ENCODE assay signal across 7 cellular contexts in genomic region chr3:5267253-5267652, GRCh38.
"Had no signal": no experiment of that assay in that cellular context is flagged by ENCODE, and none has a peak within 500 bp of the region (broad histone marks: within the 10 kb centered on the region; RNA-seq: fewer than 3 reads in every experiment).

No MANE protein-coding gene starts in this region.

- H3K9me3 ChIP-seq: HAP-1 had no signal

- H3K4me1 ChIP-seq: HAP-1 had no signal

- H3K4me2 ChIP-seq: GM23338 had no signal

- H3K36me3 ChIP-seq: HAP-1 had no signal

- FAIRE-seq: HTR-8/SVneo had no signal

- H3K4me3 ChIP-seq: GM23338, HAP-1 had no signal

- DNase-seq: H7, HFFc6, KBM-7 had no signal

- H2AFZ ChIP-seq: GM23338 had no signal

- ATAC-seq: GM23338, HCT116 had no signal
